Comparison of ENCODE assay signal across 1 cellular context in the genomic region with DNA sequence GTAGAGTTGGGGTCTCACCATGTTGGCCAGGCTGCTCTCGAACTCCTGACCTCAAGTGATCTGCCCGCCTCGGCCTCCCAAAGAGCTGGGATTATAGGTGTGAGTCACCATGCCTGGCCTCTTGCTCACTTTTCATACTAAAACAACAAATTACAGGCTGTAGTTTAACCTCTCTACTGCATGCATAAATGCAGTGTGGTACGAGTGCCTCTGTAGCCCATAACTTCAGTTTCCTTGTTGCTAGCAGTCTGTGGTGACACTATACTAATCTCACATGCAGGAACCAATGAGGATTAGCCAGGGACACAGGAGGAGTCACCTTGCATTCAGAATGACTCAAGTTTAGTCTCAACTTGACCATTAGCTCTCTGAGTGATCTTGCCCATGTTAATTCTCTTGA.
TF ChIP-seq lines count a peak whose summit lies in the region.

No MANE protein-coding gene starts in this region.

TF ChIP-seq in GM12878, 131 proteins besides CTCF, POLR2A, EP300 and RAD21:
- TF ChIP-seq, protein P1, sequence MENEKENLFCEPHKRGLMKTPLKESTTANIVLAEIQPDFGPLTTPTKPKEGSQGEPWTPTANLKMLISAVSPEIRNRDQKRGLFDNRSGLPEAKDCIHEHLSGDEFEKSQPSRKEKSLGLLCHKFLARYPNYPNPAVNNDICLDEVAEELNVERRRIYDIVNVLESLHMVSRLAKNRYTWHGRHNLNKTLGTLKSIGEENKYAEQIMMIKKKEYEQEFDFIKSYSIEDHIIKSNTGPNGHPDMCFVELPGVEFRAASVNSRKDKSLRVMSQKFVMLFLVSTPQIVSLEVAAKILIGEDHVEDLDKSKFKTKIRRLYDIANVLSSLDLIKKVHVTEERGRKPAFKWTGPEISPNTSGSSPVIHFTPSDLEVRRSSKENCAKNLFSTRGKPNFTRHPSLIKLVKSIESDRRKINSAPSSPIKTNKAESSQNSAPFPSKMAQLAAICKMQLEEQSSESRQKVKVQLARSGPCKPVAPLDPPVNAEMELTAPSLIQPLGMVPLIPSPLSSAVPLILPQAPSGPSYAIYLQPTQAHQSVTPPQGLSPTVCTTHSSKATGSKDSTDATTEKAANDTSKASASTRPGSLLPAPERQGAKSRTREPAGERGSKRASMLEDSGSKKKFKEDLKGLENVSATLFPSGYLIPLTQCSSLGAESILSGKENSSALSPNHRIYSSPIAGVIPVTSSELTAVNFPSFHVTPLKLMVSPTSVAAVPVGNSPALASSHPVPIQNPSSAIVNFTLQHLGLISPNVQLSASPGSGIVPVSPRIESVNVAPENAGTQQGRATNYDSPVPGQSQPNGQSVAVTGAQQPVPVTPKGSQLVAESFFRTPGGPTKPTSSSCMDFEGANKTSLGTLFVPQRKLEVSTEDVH (IDR thresholded peaks at IDR 0.05; ENCODE audit: low read depth, partially characterized antibody): no peak
- TF ChIP-seq YBX1 (IDR thresholded peaks at IDR 0.05): no peak
- TF ChIP-seq, protein P2, sequence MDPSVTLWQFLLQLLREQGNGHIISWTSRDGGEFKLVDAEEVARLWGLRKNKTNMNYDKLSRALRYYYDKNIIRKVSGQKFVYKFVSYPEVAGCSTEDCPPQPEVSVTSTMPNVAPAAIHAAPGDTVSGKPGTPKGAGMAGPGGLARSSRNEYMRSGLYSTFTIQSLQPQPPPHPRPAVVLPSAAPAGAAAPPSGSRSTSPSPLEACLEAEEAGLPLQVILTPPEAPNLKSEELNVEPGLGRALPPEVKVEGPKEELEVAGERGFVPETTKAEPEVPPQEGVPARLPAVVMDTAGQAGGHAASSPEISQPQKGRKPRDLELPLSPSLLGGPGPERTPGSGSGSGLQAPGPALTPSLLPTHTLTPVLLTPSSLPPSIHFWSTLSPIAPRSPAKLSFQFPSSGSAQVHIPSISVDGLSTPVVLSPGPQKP (IDR thresholded peaks at IDR 0.05; ENCODE audit: low read depth, low read length): no peak
- TF ChIP-seq, protein P3, sequence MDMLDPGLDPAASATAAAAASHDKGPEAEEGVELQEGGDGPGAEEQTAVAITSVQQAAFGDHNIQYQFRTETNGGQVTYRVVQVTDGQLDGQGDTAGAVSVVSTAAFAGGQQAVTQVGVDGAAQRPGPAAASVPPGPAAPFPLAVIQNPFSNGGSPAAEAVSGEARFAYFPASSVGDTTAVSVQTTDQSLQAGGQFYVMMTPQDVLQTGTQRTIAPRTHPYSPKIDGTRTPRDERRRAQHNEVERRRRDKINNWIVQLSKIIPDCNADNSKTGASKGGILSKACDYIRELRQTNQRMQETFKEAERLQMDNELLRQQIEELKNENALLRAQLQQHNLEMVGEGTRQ (IDR thresholded peaks at IDR 0.05; ENCODE audit: borderline replicate concordance, low read depth, low read length): no peak
- no peak for TF ChIP-seq EGR1 (IDR thresholded peaks at IDR 0.05; ENCODE audit: borderline replicate concordance in 1 of 2, low read depth in 2 of 2, low read length in 2 of 2)
